Comparison of ENCODE assay signal across 8 cellular contexts in the genomic region with DNA sequence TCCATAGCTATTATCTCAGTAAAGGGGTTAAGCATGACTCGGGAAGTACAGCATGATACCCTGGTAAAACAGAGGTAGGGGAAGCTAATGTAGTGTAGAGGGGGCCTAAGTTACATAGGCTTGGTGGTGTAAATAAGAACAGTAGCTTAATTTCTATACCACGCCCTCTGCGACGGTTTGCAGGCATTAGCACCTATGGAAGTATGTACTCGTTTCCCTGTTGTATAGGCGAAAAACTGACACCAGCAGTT. TPM values are rescaled to one million over a fixed set of nuclear protein-coding genes. Genes with fewer than 3 reads are reported as not detected.
DNase-seq lines count a peak whose midpoint lies in the region; ATAC-seq and TF ChIP-seq lines count a peak whose summit lies in the region.

No MANE protein-coding gene starts in this region.

- H3K36me3 Mint-ChIP-seq in CD4-positive, CD25-positive, alpha-beta regulatory T cell, result peaks cover 10% of the 10 kb centered on the region

- no peak for TF ChIP-seq CTCF in breast epithelium (IDR thresholded peaks at IDR 0.05)

- intact Hi-C loops in breast epithelium (cut with DNase I; ENCODE audit: low total_unique reads), result loop anchor here (5.0 kb wide), 1 partner anchor 674 kb away; no protein-coding TSS in a partner anchor

- H3K4me3 Mint-ChIP-seq in CD4-positive, CD25-positive, alpha-beta regulatory T cell, result peak overlapping the region; percentile 89 to 94 (median 92)

- peaks cover 0 to 30% (median 14%) of the 10 kb centered on the region in 4 donors for H3K4me1 Mint-ChIP-seq in CD4-positive, CD25-positive, alpha-beta regulatory T cell

- H3K4me3 ChIP-seq in CD4-positive, CD25-positive, alpha-beta regulatory T cell (ENCODE audit: low read depth, low read length), result peak overlapping the region; percentile 84
- H3K4me3 ChIP-seq in breast epithelium (peak overlapping the region; percentile 71 to 89 (median 74)), muscle layer of duodenum (ENCODE audit: low read depth in 1 of 2, low read length in 2 of 2) (peak overlapping the region; percentile 74 to 77)

- peak overlapping the region; percentile 74 for H3K27ac ChIP-seq in CD4-positive, CD25-positive, alpha-beta regulatory T cell (ENCODE audit: insufficient read depth, low read length, poor library complexity, severe bottlenecking)
- H3K27ac ChIP-seq in breast epithelium (peak overlapping the region; percentile 83 to 85), muscle layer of duodenum (ENCODE audit: low read length) (peak overlapping the region; percentile 90)

- no peak for ATAC-seq in CD4-positive, CD25-positive, alpha-beta regulatory T cell (ENCODE audit: low read depth in 2 of 2)
- ATAC-seq in HG03175 (IDR thresholded peaks at IDR 0.05; ENCODE audit: unreplicated experiment) (peak; percentile 20), HG03097 (IDR thresholded peaks at IDR 0.05; ENCODE audit: low FRiP score, unreplicated experiment) (no peak), HG03108 (IDR thresholded peaks at IDR 0.05; ENCODE audit: unreplicated experiment) (no peak)

- H3K4me1 ChIP-seq in CD4-positive, CD25-positive, alpha-beta regulatory T cell (ENCODE audit: control insufficient read depth, insufficient read depth, low read length, poor library complexity, severe bottlenecking), result peaks cover 16% of the 10 kb centered on the region
- H3K4me1 ChIP-seq in breast epithelium, result peaks cover 0 to 7% of the 10 kb centered on the region in 2 donors
- peaks cover 8 to 10% of the 10 kb centered on the region in 2 donors for H3K4me1 ChIP-seq in muscle layer of duodenum (ENCODE audit: control insufficient read depth in 1 of 2, insufficient read depth in 2 of 2, low read length in 2 of 2)

- H3K27me3 Mint-ChIP-seq in CD4-positive, CD25-positive, alpha-beta regulatory T cell, result no peaks in the 10 kb centered on the region

- no peak for TF ChIP-seq POLR2A in breast epithelium (IDR thresholded peaks at IDR 0.05)

- no peaks in the 10 kb centered on the region for H3K9me3 Mint-ChIP-seq in CD4-positive, CD25-positive, alpha-beta regulatory T cell

- peaks cover 23% of the 10 kb centered on the region for H3K36me3 ChIP-seq in CD4-positive, CD25-positive, alpha-beta regulatory T cell (ENCODE audit: control insufficient read depth, insufficient read depth, low read length)
- H3K36me3 ChIP-seq in breast epithelium, result no peaks in the 10 kb centered on the region
- H3K36me3 ChIP-seq in muscle layer of duodenum (ENCODE audit: control insufficient read depth in 1 of 2, insufficient read depth in 2 of 2, low read length in 2 of 2), result peaks cover 12 to 33% of the 10 kb centered on the region in 2 donors

- H3K9me3 ChIP-seq in CD4-positive, CD25-positive, alpha-beta regulatory T cell (ENCODE audit: control insufficient read depth in 2 of 2, low read length in 2 of 2), result no peaks in the 10 kb centered on the region
- H3K9me3 ChIP-seq in breast epithelium (no peaks in the 10 kb centered on the region), muscle layer of duodenum (ENCODE audit: control insufficient read depth in 1 of 2, low read length in 2 of 2) (no peaks in the 10 kb centered on the region)

- peak overlapping the region; percentile 93 to 96 (median 96) for H3K27ac Mint-ChIP-seq in CD4-positive, CD25-positive, alpha-beta regulatory T cell

- H3K27me3 ChIP-seq in CD4-positive, CD25-positive, alpha-beta regulatory T cell (ENCODE audit: control insufficient read depth, insufficient read depth, low read length), result no peaks in the 10 kb centered on the region
- H3K27me3 ChIP-seq in breast epithelium (no peaks in the 10 kb centered on the region), muscle layer of duodenum (ENCODE audit: low read depth, low read length) (no peaks in the 10 kb centered on the region)

- no peak for DNase-seq in CD4-positive, CD25-positive, alpha-beta regulatory T cell
- peak in 1 of 2 donors; percentile 27 for DNase-seq in breast epithelium (ENCODE audit: low spot score in 2 of 2)
- no peak for DNase-seq in DMS53 treated with DMSO at 0.1 percent for 48 hours (lab: John Stamatoyannopoulos, UW; ENCODE audit: unreplicated experiment)
- no peak for DNase-seq in NCI-H2081 (lab: John Stamatoyannopoulos, UW)

RNA-seq across cellular contexts. Expression of a gene that starts 0.5 kb away (rescaled TPM):
- total RNA-seq in CD4-positive, CD25-positive, alpha-beta regulatory T cell, result 29.2 TPM
- polyA plus RNA-seq in CD4-positive, CD25-positive, alpha-beta regulatory T cell, result 100 to 1,000 TPM in 1 of 4 donors, 10 to 100 TPM in 3; 87.3 to 102 (median 92.2) TPM
- 10 to 100 TPM; 70.4 to 90.5 (median 75.5) TPM for total RNA-seq in breast epithelium

RNA-seq across cellular contexts. Expression of a gene that starts 10.2 kb away (rescaled TPM):
- 27.5 TPM for total RNA-seq in CD4-positive, CD25-positive, alpha-beta regulatory T cell
- 10 to 100 TPM; 20.2 to 34.6 (median 27.6) TPM for polyA plus RNA-seq in CD4-positive, CD25-positive, alpha-beta regulatory T cell
- 10 to 100 TPM; 20.2 to 31.1 (median 23.7) TPM for total RNA-seq in breast epithelium

RNA-seq across cellular contexts. Expression of a gene that starts 11.6 kb away (rescaled TPM):
- 2.3 TPM for total RNA-seq in CD4-positive, CD25-positive, alpha-beta regulatory T cell
- under 1 TPM in 3 of 4 donors, not detected in 1; 0.34 to 0.65 (median 0.35) TPM for polyA plus RNA-seq in CD4-positive, CD25-positive, alpha-beta regulatory T cell
- total RNA-seq in breast epithelium, result not detected

RNA-seq across cellular contexts. Expression of a gene that starts 18.7 kb away (rescaled TPM):
- 0.10 TPM for total RNA-seq in CD4-positive, CD25-positive, alpha-beta regulatory T cell
- under 1 TPM; 0.05 to 0.98 (median 0.41) TPM for polyA plus RNA-seq in CD4-positive, CD25-positive, alpha-beta regulatory T cell
- total RNA-seq in breast epithelium, result 1 to 10 TPM in 1 of 3 donors, under 1 TPM in 2; under 0.01 to 1.4 (median 0.15) TPM

RNA-seq across cellular contexts. Expression of a gene that starts 28.1 kb away (rescaled TPM):
- total RNA-seq in CD4-positive, CD25-positive, alpha-beta regulatory T cell, result not detected
- not detected for polyA plus RNA-seq in CD4-positive, CD25-positive, alpha-beta regulatory T cell
- total RNA-seq in breast epithelium, result not detected
